In genomic region chr10:73744690-73744994, GRCh38 we compare ENCODE assay signal across 7 cellular contexts. TPM values are rescaled to one million over a fixed set of nuclear protein-coding genes. Genes with fewer than 3 reads are reported as not detected.
DNase-seq lines count a peak whose midpoint lies in the region; ATAC-seq and TF ChIP-seq lines count a peak whose summit lies in the region.

No MANE protein-coding gene starts in this region.

- DNase-seq in GM13976 (ENCODE audit: low spot score) (peak; percentile 57), HEK293T (ENCODE audit: extremely low spot score) (peak; percentile 68), MV-4-11 (lab: John Stamatoyannopoulos, UW) (peak; percentile 42), nephron progenitor cell (peak; percentile 76), upper lobe of right lung (no peak)
- peak; percentile 20 to 23 for DNase-seq in activated CD8-positive, alpha-beta memory T cell treated with anti-CD3 and anti-CD28 coated beads for 1 hour (ENCODE audit: extremely low read depth in 1 of 2, low read depth in 1 of 2)

- peaks cover 0 to 4% of the 10 kb centered on the region in 2 donors for H3K4me1 ChIP-seq in esophagus (ENCODE audit: control insufficient read depth in 2 of 2, insufficient read depth in 2 of 2, low read length in 1 of 2)
- H3K4me1 ChIP-seq in upper lobe of right lung: peaks cover 44% of the 10 kb centered on the region

- H3K4me3 ChIP-seq in esophagus (ENCODE audit: low read depth in 1 of 2, low read length in 2 of 2) (peak overlapping the region; percentile 66 to 85), upper lobe of right lung (peak overlapping the region; percentile 99)

- H3K9me3 ChIP-seq in esophagus (ENCODE audit: control insufficient read depth in 2 of 2, insufficient read depth in 1 of 2, low read depth in 1 of 2, low read length in 1 of 2) (no peaks in the 10 kb centered on the region), upper lobe of right lung (no peaks in the 10 kb centered on the region)

- CTCF ChIA-PET in HEK293T (lab: Yijun Ruan, JAX): interaction anchor here (0.6 to 0.9 kb wide), 2 partner anchors 11 to 206 kb away, joined by 3 to 6 read pairs; no protein-coding TSS in a partner anchor

- H3K27ac Mint-ChIP-seq in nephron progenitor cell: peak overlapping the region; percentile 100

- H3K36me3 ChIP-seq in esophagus (ENCODE audit: control insufficient read depth in 2 of 2, insufficient read depth in 2 of 2, low read length in 1 of 2): peaks cover 4 to 5% of the 10 kb centered on the region in 2 donors
- peaks cover 33% of the 10 kb centered on the region for H3K36me3 ChIP-seq in upper lobe of right lung

- H3K27me3 ChIP-seq in esophagus (ENCODE audit: control insufficient read depth in 1 of 2, insufficient read depth in 2 of 2, low read length in 2 of 2): no peaks in the 10 kb centered on the region
- no peaks in the 10 kb centered on the region for H3K27me3 ChIP-seq in upper lobe of right lung

- POLR2A ChIA-PET in HEK293T (lab: Yijun Ruan, JAX): interaction anchor here (0.9 to 6.0 kb wide), 5 partner anchors 12 to 37 kb away, joined by 3 to 68 read pairs (median 10); partner anchors contain the start of gene CHCHD1

- H3K4me1 Mint-ChIP-seq in nephron progenitor cell: peaks cover 31% of the 10 kb centered on the region

- H3K4me3 Mint-ChIP-seq in nephron progenitor cell: peak overlapping the region; percentile 99

- H3K36me3 Mint-ChIP-seq in nephron progenitor cell (ENCODE audit: low read depth): peaks cover 13% of the 10 kb centered on the region

- no peaks in the 10 kb centered on the region for H3K27me3 Mint-ChIP-seq in nephron progenitor cell (ENCODE audit: low read depth, poor library complexity)

- intact Hi-C loops in upper lobe of right lung (cut with DNase I): no loop called here

- H3K9me3 Mint-ChIP-seq in nephron progenitor cell: no peaks in the 10 kb centered on the region

- TF ChIP-seq CTCF in GM13976 (IDR thresholded peaks at IDR 0.05; ENCODE audit: borderline replicate concordance, control extremely low read depth, extremely low read depth, insufficient read depth, missing control alignments) (no peak), nephron progenitor cell (IDR thresholded peaks at IDR 0.05) (no peak), upper lobe of right lung (IDR thresholded peaks at IDR 0.05) (no peak)

- H3K27ac ChIP-seq in esophagus (ENCODE audit: low read depth in 2 of 2, low read length in 1 of 2) (peak overlapping the region; percentile 85 to 97), upper lobe of right lung (peak overlapping the region; percentile 98)

- ATAC-seq in upper lobe of right lung: peak; percentile 58

- in situ Hi-C loops in GM13976 (cut with MboI; ENCODE audit: low sequenced_read_pairs, unreplicated experiment): no loop called here

- 0 to 1% methylated on average over 9 of the region's 9 CpGs for WGBS in esophagus, 2 donors

TF ChIP-seq in HEK293T, 16 proteins besides CTCF, POLR2A, EP300 and RAD21:
- TF ChIP-seq L3MBTL2 (conservative IDR thresholded peaks at IDR 0.05) (no peak), TARDBP (IDR thresholded peaks at IDR 0.05) (no peak), HDGF (IDR thresholded peaks at IDR 0.05; ENCODE audit: borderline replicate concordance) (no peak), BHLHE40 (IDR thresholded peaks at IDR 0.05; ENCODE audit: borderline replicate concordance) (no peak), FOXK2 (IDR thresholded peaks at IDR 0.05) (no peak), SUZ12 (IDR thresholded peaks at IDR 0.05) (no peak), NFRKB (IDR thresholded peaks at IDR 0.05) (no peak), PKNOX1 (IDR thresholded peaks at IDR 0.05) (no peak), FOXA1 (IDR thresholded peaks at IDR 0.05) (no peak)

RNA-seq across cellular contexts. Expression of gene SEC24C, which starts 0.5 kb away (rescaled TPM):
- polyA plus RNA-seq in esophagus: 10 to 100 TPM; 38.8 to 46.8 TPM
- total RNA-seq in upper lobe of right lung: 71.0 TPM

RNA-seq across cellular contexts. Expression of gene CHCHD1, which starts 37.2 kb away (rescaled TPM):
- 10 to 100 TPM; 53.5 to 63.5 TPM for polyA plus RNA-seq in esophagus
- 19.4 TPM for total RNA-seq in upper lobe of right lung

RNA-seq across cellular contexts. Expression of gene ZSWIM8, which starts 40.8 kb away (rescaled TPM):
- 100 to 1,000 TPM; 109 to 156 TPM for polyA plus RNA-seq in esophagus
- 117 TPM for total RNA-seq in upper lobe of right lung

RNA-seq across cellular contexts. Expression of gene AGAP5, which starts 46.7 kb away (rescaled TPM):
- 1 to 10 TPM; 2.6 to 7.5 TPM for polyA plus RNA-seq in esophagus
- 9.8 TPM for total RNA-seq in upper lobe of right lung
